Comparison of ENCODE assay signal across 22 cellular contexts in genomic region chr20:61609461-61609860, GRCh38.
"Had no signal": no experiment of that assay in that cellular context is flagged by ENCODE, and none has a peak within 500 bp of the region (broad histone marks: within the 10 kb centered on the region; RNA-seq: fewer than 3 reads in every experiment).

No MANE protein-coding gene starts in this region.

- H3K27ac ChIP-seq: KMS-11, RWPE1, SJCRH30, SK-N-MC had no signal

- FAIRE-seq: K562 had no signal

- H3K4me3 ChIP-seq: K562, SJCRH30, SK-N-MC had no signal

- H3K36me3 ChIP-seq: SJCRH30 had no signal

- H3K4me1 ChIP-seq: SJCRH30 had no signal

- H3K4me2 ChIP-seq: KMS-11 had no signal

- DNase-seq: Kasumi-1, MM.1S, MV-4-11, NCI-H1048, NCI-H1105, NCI-H1417, NCI-H1436 treated with DMSO at 0.1 percent for 48 hours, NCI-H1694, NCI-H187 treated with DMSO at 0.1 percent for 48 hours, NCI-H2029 treated with DMSO at 0.1 percent for 48 hours, NCI-H2171 treated with DMSO at 0.1 percent for 48 hours, NCI-H345, NCI-H446 treated with DMSO at 0.1 percent for 48 hours, NCI-H510A treated with DMSO at 0.1 percent for 48 hours, NCI-H526, NCI-H774, SHP77 treated with DMSO at 0.1 percent for 48 hours, SJCRH30 had no signal

- H3K9ac ChIP-seq: KMS-11 had no signal

- ATAC-seq: K562 had no signal
